In genomic region chr19:49150106-49150943, GRCh38 we compare ENCODE assay signal across 8 cellular contexts. TPM values are rescaled to one million over a fixed set of nuclear protein-coding genes. Genes with fewer than 3 reads are reported as not detected.
A peak's percentile ranks its signal among the peaks of the same experiment; 100 is the strongest.
DNase-seq lines count a peak whose midpoint lies in the region; ATAC-seq and TF ChIP-seq lines count a peak whose summit lies in the region.

No MANE protein-coding gene starts in this region.

- peaks cover 32% of the 10 kb centered on the region for H3K4me1 Mint-ChIP-seq in T-helper 17 cell

- H3K36me3 Mint-ChIP-seq in T-helper 17 cell (ENCODE audit: low read depth), result peaks cover 12% of the 10 kb centered on the region

- H3K27ac Mint-ChIP-seq in T-helper 17 cell, result no peak overlapping the region

- H3K9me3 ChIP-seq in T-helper 17 cell (ENCODE audit: control insufficient read depth, low read length, poor library complexity, severe bottlenecking) (no peaks in the 10 kb centered on the region), iPS-18c (ENCODE audit: control insufficient read depth, insufficient read depth, low read length) (no peaks in the 10 kb centered on the region)

- ATAC-seq in T-helper 17 cell, result no peak
- ATAC-seq in HG02623 (IDR thresholded peaks at IDR 0.05; ENCODE audit: unreplicated experiment), result no peak

- H3K27me3 Mint-ChIP-seq in T-helper 17 cell, result peaks cover 67% of the 10 kb centered on the region

- peak overlapping the region; percentile 86 for H3K4me3 Mint-ChIP-seq in T-helper 17 cell

- peak; percentile 81 for DNase-seq in activated effector memory CD4-positive, alpha-beta T cell treated with anti-CD3 and anti-CD28 coated beads, Interleukin-2, amount 50 U/mL, for 16 hours
- DNase-seq in activated effector memory CD4-positive, alpha-beta T cell treated with Interleukin-2 at 50 U/mL for 16 hours, result no peak
- peak; percentile 66 for DNase-seq in NCI-H187 treated with DMSO at 0.1 percent for 48 hours (lab: John Stamatoyannopoulos, UW)
- DNase-seq in T-helper 17 cell, result peak in 2 of 3 donors; percentile 32 to 38
- DNase-seq in cardiac fibroblast (ENCODE audit: low read depth in 2 of 2), result peak; percentile 78 to 82
- DNase-seq in retinal pigment epithelial cell (ENCODE audit: low read depth), result no peak

- H3K4me3 ChIP-seq in cardiac fibroblast (replicated peaks in 1 of 2; ENCODE audit: low read depth in 2 of 2, low read length in 2 of 2) (peak overlapping the region; percentile 57 to 89), iPS-18c (ENCODE audit: insufficient read depth, low read depth, low read length) (peak overlapping the region; percentile 78), retinal pigment epithelial cell (ENCODE audit: low read length) (peak overlapping the region; percentile 74)

- no peak for TF ChIP-seq CTCF in cardiac fibroblast (IDR thresholded peaks at IDR 0.05; ENCODE audit: low read depth, low read length)
- TF ChIP-seq CTCF in retinal pigment epithelial cell (conservative IDR thresholded peaks at IDR 0.05; ENCODE audit: low read depth, low read length), result no peak

RNA-seq across cellular contexts. Expression of gene HRC, which starts 4.9 kb away (rescaled TPM):
- not detected for total RNA-seq in T-helper 17 cell

RNA-seq across cellular contexts. Expression of gene TRPM4, which starts 7.3 kb away (rescaled TPM):
- under 1 TPM in 1 of 2 donors, not detected in 1; 0.25 TPM for total RNA-seq in T-helper 17 cell

RNA-seq across cellular contexts. Expression of gene PPFIA3, which starts 31.0 kb away (rescaled TPM):
- 1 to 10 TPM; 2.6 to 3.9 TPM for total RNA-seq in T-helper 17 cell

RNA-seq across cellular contexts. Expression of gene C19orf73, which starts 31.4 kb away (rescaled TPM):
- 1 to 10 TPM; 3.6 to 3.9 TPM for total RNA-seq in T-helper 17 cell

RNA-seq across cellular contexts. Expression of gene LIN7B, which starts 36.2 kb away (rescaled TPM):
- 1 to 10 TPM; 4.7 to 5.2 TPM for total RNA-seq in T-helper 17 cell

Comparison
In these comparisons a context has a peak if more than half of its experiments do, and no peak if none do; other contexts are left out.
1. DNase-seq: peak in activated effector memory CD4-positive, alpha-beta T cell treated with anti-CD3 and anti-CD28 coated beads, Interleukin-2, amount 50 U/mL, for 16 hours (single experiment), NCI-H187 treated with DMSO at 0.1 percent for 48 hours (single experiment), T-helper 17 cell (2 of 3) and cardiac fibroblast (2 of 2); none in activated effector memory CD4-positive, alpha-beta T cell treated with Interleukin-2 at 50 U/mL for 16 hours (single experiment) and retinal pigment epithelial cell (single experiment).
2. Peak in every context shown above with its lines, with median percentiles within 50 percentile points of each other: H3K4me3 ChIP-seq.